11 cellular contexts compared by ENCODE assay signal in the genomic region with DNA sequence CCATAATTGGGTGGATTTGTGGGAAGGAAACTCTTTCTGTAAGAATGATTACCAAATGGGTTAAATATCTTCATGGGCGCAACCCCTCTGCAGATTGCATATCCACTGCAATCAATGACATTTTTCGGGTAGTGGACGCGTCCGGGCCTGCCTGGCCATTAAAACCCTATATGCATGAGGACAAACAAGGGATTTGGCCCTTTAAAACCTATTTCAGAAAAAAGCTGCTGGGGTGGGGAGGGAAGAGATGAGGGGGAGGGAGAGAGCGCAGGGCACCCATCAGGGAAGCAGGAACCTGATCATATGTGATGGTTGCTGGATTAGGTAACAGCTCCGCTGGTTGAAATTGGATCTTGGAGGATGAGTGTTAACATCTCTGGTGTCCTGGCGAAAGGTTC.
DNase-seq lines count a peak whose midpoint lies in the region; ATAC-seq and TF ChIP-seq lines count a peak whose summit lies in the region.
"Had no signal": no experiment of that assay in that cellular context is flagged by ENCODE, and none has a peak within 500 bp of the region (broad histone marks: within the 10 kb centered on the region; RNA-seq: fewer than 3 reads in every experiment).

No MANE protein-coding gene starts in this region.

- peaks cover 6% of the 10 kb centered on the region for H3K27me3 ChIP-seq in osteoblast (ENCODE audit: insufficient read depth, low read length)

- H3K79me2 ChIP-seq in osteoblast (ENCODE audit: insufficient read depth, low read length): no peaks in the 10 kb centered on the region

- H3K4me2 ChIP-seq in osteoblast (ENCODE audit: insufficient read depth, low read length): no peak overlapping the region
- H3K4me2 ChIP-seq: BLaER1 treated with 17β-estradiol and CSF1 and Interleukin-3, amounts not matched to agents 10 nM and 100 nM had no signal

- H3K4me3 ChIP-seq in osteoblast (ENCODE audit: insufficient read depth, low read length): no peak overlapping the region
- H3K4me3 ChIP-seq: BLaER1 treated with 17β-estradiol and CSF1 and Interleukin-3, amounts not matched to agents 10 nM and 100 nM had no signal

- peaks cover 11% of the 10 kb centered on the region for H3K4me1 ChIP-seq in ES-I3 (ENCODE audit: insufficient read depth, low read length)
- H3K4me1 ChIP-seq in osteoblast (ENCODE audit: insufficient read depth, low read length): peaks cover 3% of the 10 kb centered on the region

- no peak overlapping the region for H2AFZ ChIP-seq in osteoblast (ENCODE audit: low read length)

- intact Hi-C loops in left ventricle myocardium superior (cut with micrococcal nuclease): loop anchor here (10.0 kb wide), 3 partner anchors 83 to 223 kb away; no protein-coding TSS in a partner anchor

- H3K9me3 ChIP-seq in ES-I3 (ENCODE audit: control insufficient read depth, insufficient read depth, low read length) (no peaks in the 10 kb centered on the region), osteoblast (ENCODE audit: low read depth, low read length) (no peaks in the 10 kb centered on the region)
- H3K9me3 ChIP-seq: BLaER1 treated with 17β-estradiol and CSF1 and Interleukin-3, amounts not matched to agents 10 nM and 100 nM had no signal

- peak overlapping the region; percentile 9; the same call in 1 of the 2 replicates for H3K9ac ChIP-seq in ES-I3 (ENCODE audit: low read depth, low read length)
- H3K9ac ChIP-seq: BLaER1 treated with 17β-estradiol and CSF1 and Interleukin-3, amounts not matched to agents 10 nM and 100 nM had no signal

- H3K27me3 Mint-ChIP-seq in WTC11 (ENCODE audit: low read depth) (no peaks in the 10 kb centered on the region), mesothelial cell of epicardium (ENCODE audit: low read depth) (no peaks in the 10 kb centered on the region)
- H3K27me3 Mint-ChIP-seq: progenitor cell of endocrine pancreas had no signal

- ATAC-seq in WTC11: peak; percentile 8; the same call in 1 of the 2 replicates
- no peak for ATAC-seq in HG03565 (IDR thresholded peaks at IDR 0.05; ENCODE audit: unreplicated experiment)
- ATAC-seq in left ventricle myocardium superior: no peak
- no peak for ATAC-seq in HG02938 (IDR thresholded peaks at IDR 0.05; ENCODE audit: unreplicated experiment)

- no peaks in the 10 kb centered on the region for H4K20me1 ChIP-seq in osteoblast (ENCODE audit: insufficient read depth, low read length)

- H3K36me3 Mint-ChIP-seq in WTC11 (peaks cover 5% of the 10 kb centered on the region), mesothelial cell of epicardium (peaks cover 9% of the 10 kb centered on the region)

- CTCF ChIA-PET in WTC11 (lab: Charles Lee): interaction anchor here (0.5 to 2.9 kb wide), 36 partner anchors 8 to 621 kb away, joined by 3 to 43 read pairs (median 4); a partner anchor contains a TSS

- DNase-seq in NCI-H2107 treated with DMSO at 0.1 percent for 48 hours (lab: John Stamatoyannopoulos, UW; ENCODE audit: unreplicated experiment) (peak; percentile 78), WTC11 (ENCODE audit: low spot score) (no peak), mesothelial cell of epicardium (ENCODE audit: low spot score in 2 of 2, unreplicated experiment in 2 of 2) (no peak), osteoblast (ENCODE audit: insufficient read length, low spot score, missing footprints) (no peak), left ventricle myocardium superior (no peak)

- H3K27ac ChIP-seq in osteoblast (ENCODE audit: low read depth, low read length): no peak overlapping the region
- H3K27ac ChIP-seq: BLaER1 treated with 17β-estradiol and CSF1 and Interleukin-3, amounts not matched to agents 10 nM and 100 nM had no signal

- H3K36me3 ChIP-seq in ES-I3 (ENCODE audit: insufficient read depth, low read length) (no peaks in the 10 kb centered on the region), osteoblast (ENCODE audit: insufficient read depth, low read length) (no peaks in the 10 kb centered on the region)

- no peaks in the 10 kb centered on the region for H3K9me3 Mint-ChIP-seq in WTC11
- H3K9me3 Mint-ChIP-seq in mesothelial cell of epicardium: no peaks in the 10 kb centered on the region
- H3K9me3 Mint-ChIP-seq: activated T-cell treated with anti-CD3 and anti-CD28 coated beads, Interleukin-2, amount 50 U/mL, for 4 hours had no signal

- H3K27ac Mint-ChIP-seq in WTC11 (peak overlapping the region; percentile 95), mesothelial cell of epicardium (peak overlapping the region; percentile 95)

- POLR2A ChIA-PET in WTC11 (lab: Charles Lee): interaction anchor here (0.7 to 1.6 kb wide), 3 partner anchors 168 to 1379 kb away, joined by 3 to 6 read pairs (median 4); no protein-coding TSS in a partner anchor

- H3K4me3 Mint-ChIP-seq in WTC11 (peak overlapping the region; percentile 44; the same call in 1 of the 2 replicates), mesothelial cell of epicardium (peak overlapping the region; percentile 52)
- H3K4me3 Mint-ChIP-seq: activated T-cell treated with anti-CD3 and anti-CD28 coated beads, Interleukin-2, amount 50 U/mL, for 4 hours had no signal

- H3K4me1 Mint-ChIP-seq in WTC11: peaks cover 50% of the 10 kb centered on the region
- peaks cover 90% of the 10 kb centered on the region for H3K4me1 Mint-ChIP-seq in mesothelial cell of epicardium

- TF ChIP-seq CTCF in WTC11 (IDR thresholded peaks at IDR 0.05): no peak
- TF ChIP-seq CTCF in mesothelial cell of epicardium (IDR thresholded peaks at IDR 0.05; ENCODE audit: unreplicated experiment): no peak
- no peak for TF ChIP-seq CTCF in osteoblast (IDR thresholded peaks at IDR 0.05; ENCODE audit: extremely low read depth, low read depth, low read length)

TF ChIP-seq in WTC11, 78 proteins besides CTCF, POLR2A, EP300 and RAD21:
- no peak for TF ChIP-seq MYBL2 (CRISPR knock-in tag; IDR thresholded peaks at IDR 0.05)
- TF ChIP-seq, protein P1, sequence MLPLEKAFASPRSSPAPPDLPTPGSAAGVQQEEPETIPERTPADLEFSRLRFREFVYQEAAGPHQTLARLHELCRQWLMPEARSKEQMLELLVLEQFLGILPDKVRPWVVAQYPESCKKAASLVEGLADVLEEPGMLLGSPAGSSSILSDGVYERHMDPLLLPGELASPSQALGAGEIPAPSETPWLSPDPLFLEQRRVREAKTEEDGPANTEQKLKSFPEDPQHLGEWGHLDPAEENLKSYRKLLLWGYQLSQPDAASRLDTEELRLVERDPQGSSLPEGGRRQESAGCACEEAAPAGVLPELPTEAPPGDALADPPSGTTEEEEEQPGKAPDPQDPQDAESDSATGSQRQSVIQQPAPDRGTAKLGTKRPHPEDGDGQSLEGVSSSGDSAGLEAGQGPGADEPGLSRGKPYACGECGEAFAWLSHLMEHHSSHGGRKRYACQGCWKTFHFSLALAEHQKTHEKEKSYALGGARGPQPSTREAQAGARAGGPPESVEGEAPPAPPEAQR (CRISPR knock-in tag; IDR thresholded peaks at IDR 0.05): no peak
- TF ChIP-seq SMAD3 (CRISPR knock-in tag; IDR thresholded peaks at IDR 0.05; ENCODE audit: borderline replicate concordance): no peak
- TF ChIP-seq ZNF317 (CRISPR knock-in tag; IDR thresholded peaks at IDR 0.05; ENCODE audit: borderline replicate concordance, low read depth): no peak
